8 cellular contexts compared by ENCODE assay signal in genomic region chr14:60980811-60981625, GRCh38. TPM values are rescaled to one million over a fixed set of nuclear protein-coding genes. Genes with fewer than 3 reads are reported as not detected.
DNase-seq lines count a peak whose midpoint lies in the region; ATAC-seq and TF ChIP-seq lines count a peak whose summit lies in the region.

SLC38A6 (plus strand) TSS chr14:60981245; CDS start chr14:60981278, 33 bp downstream.
TRMT5 (minus strand) TSS chr14:60981079; CDS start chr14:60980973, 106 bp downstream.

- ATAC-seq in GM18508 (IDR thresholded peaks at IDR 0.05; ENCODE audit: insufficient read depth, unreplicated experiment): peak; percentile 72
- ATAC-seq in HG02973 (IDR thresholded peaks at IDR 0.05; ENCODE audit: unreplicated experiment): peak; percentile 87

- TF ChIP-seq POLR2A in vagina (IDR thresholded peaks at IDR 0.05): peak in 1 of 2 donors; percentile 12

- H3K27me3 ChIP-seq in hepatocyte (no peaks in the 10 kb centered on the region), rectal smooth muscle tissue (ENCODE audit: control insufficient read depth, insufficient read depth, low read length) (no peaks in the 10 kb centered on the region), vagina (no peaks in the 10 kb centered on the region)

- TF ChIP-seq CTCF in hepatocyte (IDR thresholded peaks at IDR 0.05; ENCODE audit: poor library complexity): no peak
- TF ChIP-seq CTCF in vagina (IDR thresholded peaks at IDR 0.05): no peak

- intact Hi-C loops in vagina (cut with DNase I): no loop called here

- WGBS in hepatocyte (ENCODE audit: low lambda C conversion rate, missing lambda C conversion rate): under 1% methylated on average over 56 of the region's 58 CpGs

- no peaks in the 10 kb centered on the region for H3K9me2 ChIP-seq in hepatocyte (replicated peaks; ENCODE audit: insufficient read depth)

- H3K9me3 ChIP-seq in hepatocyte (ENCODE audit: low read depth) (no peaks in the 10 kb centered on the region), vagina (no peaks in the 10 kb centered on the region)

- H4K20me1 ChIP-seq in hepatocyte (ENCODE audit: insufficient read depth, poor library complexity, severe bottlenecking): no peaks in the 10 kb centered on the region

- peak within 1 kb of the TSS; percentile 85 for H3K4me2 ChIP-seq in hepatocyte

- DNase-seq in NCI-H1930 (lab: John Stamatoyannopoulos, UW): peak; percentile 85 to 91
- peak; percentile 79 for DNase-seq in T-helper 22 cell (ENCODE audit: low read depth)
- peak; percentile 98 for DNase-seq in astrocyte of the hippocampus (ENCODE audit: low read depth, low spot score)
- peak; percentile 96 for DNase-seq in hepatocyte (ENCODE audit: low spot score)
- peak in 1 of 2 donors; percentile 97 for DNase-seq in vagina (ENCODE audit: extremely low spot score in 2 of 2)

- no peaks in the 10 kb centered on the region for H3K36me3 ChIP-seq in hepatocyte (replicated peaks; ENCODE audit: insufficient read depth, low read depth)
- peaks cover 4% of the 10 kb centered on the region for H3K36me3 ChIP-seq in rectal smooth muscle tissue (ENCODE audit: control insufficient read depth, insufficient read depth, low read length)
- H3K36me3 ChIP-seq in vagina: no peaks in the 10 kb centered on the region

- H3K4me1 ChIP-seq in hepatocyte (ENCODE audit: insufficient read depth): peaks cover 10% of the 10 kb centered on the region
- peaks cover 4% of the 10 kb centered on the region for H3K4me1 ChIP-seq in rectal smooth muscle tissue (ENCODE audit: control insufficient read depth, insufficient read depth, low read length)
- H3K4me1 ChIP-seq in vagina: peaks cover 35% of the 10 kb centered on the region

- peak within 1 kb of the TSS; percentile 70 for H2AFZ ChIP-seq in hepatocyte

- H3K4me3 ChIP-seq in hepatocyte (peak within 1 kb of the TSS; percentile 75), rectal smooth muscle tissue (ENCODE audit: low read length) (peak within 1 kb of the TSS; percentile 90), vagina (peak within 1 kb of the TSS; percentile 64 to 77)

- H3K79me2 ChIP-seq in hepatocyte: peaks cover 35% of the 10 kb centered on the region

- peak within 1 kb of the TSS; percentile 59 for H3K9ac ChIP-seq in rectal smooth muscle tissue (ENCODE audit: low read length)

- H3K27ac ChIP-seq in hepatocyte: peak within 1 kb of the TSS; percentile 86
- H3K27ac ChIP-seq in rectal smooth muscle tissue (ENCODE audit: low read depth, low read length): peak within 1 kb of the TSS; percentile 82
- peak within 1 kb of the TSS; percentile 77 for H3K27ac ChIP-seq in vagina

RNA-seq across cellular contexts. Expression of gene SLC38A6, which starts in this region (rescaled TPM):
- 26.0 TPM in 2 replicates for total RNA-seq in hepatocyte
- 16.7 and 17.0 TPM in 2 replicates for polyA plus RNA-seq in hepatocyte
- total RNA-seq in vagina: 17.2 TPM

RNA-seq across cellular contexts. Expression of gene TRMT5, which starts in this region (rescaled TPM):
- total RNA-seq in hepatocyte (7.5 and 14.3 TPM in 2 replicates), vagina (2.9 TPM)
- polyA plus RNA-seq in hepatocyte: 4.7 and 6.5 TPM in 2 replicates
